In the genomic region with DNA sequence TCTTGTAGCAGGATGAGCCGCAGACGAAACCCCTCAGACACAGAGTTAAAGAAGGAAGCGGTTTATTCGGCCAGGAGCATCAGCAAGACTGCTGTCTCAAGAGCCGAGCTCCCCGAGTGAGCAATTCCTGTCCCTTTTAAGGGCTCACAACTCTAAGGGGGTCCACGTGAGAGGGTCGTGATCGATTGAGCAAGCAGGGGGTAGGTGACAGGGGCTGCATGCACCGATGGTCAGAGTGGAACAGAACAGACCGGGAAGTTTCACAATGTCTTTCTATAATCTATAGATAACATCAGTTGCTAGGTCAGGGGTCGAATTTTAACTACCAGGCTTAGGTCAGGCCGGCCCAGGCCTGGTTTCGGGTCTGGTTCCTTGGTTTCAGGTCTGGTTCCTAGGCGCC, we compare ENCODE assay signal across 2 cellular contexts. TPM values are rescaled to one million over a fixed set of nuclear protein-coding genes. Genes with fewer than 3 reads are reported as not detected.
"Had no signal": no experiment of that assay in that cellular context is flagged by ENCODE, and none has a peak within 500 bp of the region (broad histone marks: within the 10 kb centered on the region; RNA-seq: fewer than 3 reads in every experiment).

No MANE protein-coding gene starts in this region.

RNA-seq across cellular contexts. Expression of a gene that starts 20.6 kb away (rescaled TPM):
- total RNA-seq: G401, GM12878 had no signal
- polyA plus RNA-seq: GM12878 had no signal
